ENCODE assay signal across 21 cellular contexts in the genomic region with DNA sequence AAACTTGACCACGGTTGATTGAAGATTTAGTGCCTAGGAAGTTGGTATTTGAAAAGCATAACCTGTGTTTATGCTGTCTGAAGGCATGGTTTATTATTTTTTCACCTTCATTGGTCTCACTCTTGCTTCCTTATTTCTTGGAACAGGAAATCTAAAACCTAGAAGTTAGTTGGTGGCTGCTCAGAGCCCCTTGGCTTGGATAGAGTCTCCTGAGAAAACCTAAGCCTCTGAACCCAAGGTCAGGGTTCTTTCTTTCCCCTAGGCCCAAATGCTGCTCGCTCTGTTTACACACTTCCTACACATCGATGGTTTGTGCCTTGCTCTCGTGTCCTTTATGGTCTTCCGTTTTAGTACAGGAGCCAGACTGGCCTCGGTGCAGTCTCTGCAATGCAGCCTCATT.
DNase-seq lines count a peak whose midpoint lies in the region; ATAC-seq and TF ChIP-seq lines count a peak whose summit lies in the region.
"Had no signal": no experiment of that assay in that cellular context is flagged by ENCODE, and none has a peak within 500 bp of the region (broad histone marks: within the 10 kb centered on the region; RNA-seq: fewer than 3 reads in every experiment).

No MANE protein-coding gene starts in this region.

- H3K9me3 Mint-ChIP-seq in endothelial cell (ENCODE audit: unreplicated experiment): no peaks in the 10 kb centered on the region

- peaks cover 10% of the 10 kb centered on the region for H3K36me3 Mint-ChIP-seq in endothelial cell (ENCODE audit: low read depth, unreplicated experiment)

- H3K9me2 ChIP-seq in DOHH2 (replicated peaks; ENCODE audit: control insufficient read depth, low read length): no peaks in the 10 kb centered on the region

- peak overlapping the region; percentile 65 to 95 (median 87) for H3K4me2 ChIP-seq in BLaER1 treated with 17β-estradiol and CSF1 and Interleukin-3, amounts not matched to agents 10 nM and 100 nM
- peak overlapping the region; percentile 75 for H3K4me2 ChIP-seq in DOHH2 (ENCODE audit: low read length)

- peaks cover 11 to 16% (median 12%) of the 10 kb centered on the region in 11 experiments; a peak in 21 of 22 replicates for H3K36me3 ChIP-seq in BLaER1 treated with 17β-estradiol and CSF1 and Interleukin-3, amounts not matched to agents 10 nM and 100 nM
- H3K36me3 ChIP-seq in DOHH2 (ENCODE audit: control insufficient read depth, low read length) (peaks cover 33% of the 10 kb centered on the region), upper lobe of right lung (peaks cover 4% of the 10 kb centered on the region)
- H3K36me3 ChIP-seq: MG63, prostate gland had no signal

- no peaks in the 10 kb centered on the region for H3K27me3 ChIP-seq in BLaER1 treated with 17β-estradiol and CSF1 and Interleukin-3, amounts not matched to agents 10 nM and 100 nM
- H3K27me3 ChIP-seq in DOHH2 (ENCODE audit: control insufficient read depth, low read length) (no peaks in the 10 kb centered on the region), upper lobe of right lung (no peaks in the 10 kb centered on the region)
- H3K27me3 ChIP-seq: heart right ventricle, MG63, testis had no signal

- H3K27ac ChIP-seq in BLaER1 treated with 17β-estradiol and CSF1 and Interleukin-3, amounts not matched to agents 10 nM and 100 nM: peak overlapping the region in 8 of 11 experiments; percentile 59 to 95 (median 82); a peak in 16 of 22 replicates
- H3K27ac ChIP-seq in DOHH2 (ENCODE audit: low read depth, low read length) (peak overlapping the region; percentile 95), upper lobe of right lung (no peak overlapping the region)
- H3K27ac ChIP-seq: prostate gland, RWPE1, skin epidermis, testis had no signal

- peaks cover 0 to 99% (median 10%) of the 10 kb centered on the region in 11 experiments; a peak in 11 of 22 replicates for H4K20me1 ChIP-seq in BLaER1 treated with 17β-estradiol and CSF1 and Interleukin-3, amounts not matched to agents 10 nM and 100 nM
- no peaks in the 10 kb centered on the region for H4K20me1 ChIP-seq in DOHH2 (ENCODE audit: control insufficient read depth, insufficient read depth, low read depth, low read length)

- peak overlapping the region; percentile 36 for H3K27ac Mint-ChIP-seq in endothelial cell (ENCODE audit: unreplicated experiment)

- peaks cover 80% of the 10 kb centered on the region for H3K79me2 ChIP-seq in DOHH2 (ENCODE audit: control insufficient read depth, low read length)

- H3K9me3 ChIP-seq in BLaER1 treated with 17β-estradiol and CSF1 and Interleukin-3, amounts not matched to agents 10 nM and 100 nM (replicated peaks in 1 of 11): no peaks in the 10 kb centered on the region
- no peaks in the 10 kb centered on the region for H3K9me3 ChIP-seq in DOHH2 (ENCODE audit: control insufficient read depth, insufficient read depth, low read length)
- H3K9me3 ChIP-seq in upper lobe of right lung: no peaks in the 10 kb centered on the region
- H3K9me3 ChIP-seq: heart right ventricle, MG63, prostate gland, testis had no signal

- ATAC-seq in HG02938 (IDR thresholded peaks at IDR 0.05; ENCODE audit: unreplicated experiment) (no peak), upper lobe of right lung (no peak)
- ATAC-seq: activated CD4-positive, CD25-positive, alpha-beta regulatory T cell treated with anti-CD3 and anti-CD28 coated beads, Interleukin-2, amount 50 U/mL, for 24 hours; heart right ventricle had no signal

- H3F3A ChIP-seq in DOHH2 (ENCODE audit: control insufficient read depth, insufficient read depth): peaks cover 46% of the 10 kb centered on the region

- peaks cover 10% of the 10 kb centered on the region for H3K4me1 Mint-ChIP-seq in endothelial cell (ENCODE audit: unreplicated experiment)

- H3K4me3 Mint-ChIP-seq in endothelial cell (ENCODE audit: unreplicated experiment): no peak overlapping the region

- H3K9ac ChIP-seq in BLaER1 treated with 17β-estradiol and CSF1 and Interleukin-3, amounts not matched to agents 10 nM and 100 nM: peak overlapping the region in 8 of 11 experiments; percentile 3 to 76 (median 51); a peak in 15 of 22 replicates

- intact Hi-C loops in upper lobe of right lung (cut with DNase I): no loop called here

- peaks cover 1% of the 10 kb centered on the region for H3K27me3 Mint-ChIP-seq in endothelial cell (ENCODE audit: unreplicated experiment)

- no peak overlapping the region; a peak in 1 of 20 replicates for H3K4me3 ChIP-seq in BLaER1 treated with 17β-estradiol and CSF1 and Interleukin-3, amounts not matched to agents 10 nM and 100 nM
- H3K4me3 ChIP-seq in DOHH2 (ENCODE audit: low read length) (peak overlapping the region; percentile 61), upper lobe of right lung (no peak overlapping the region)
- H3K4me3 ChIP-seq: heart right ventricle, MG63, prostate gland, skin epidermis, testis had no signal

- TF ChIP-seq CTCF in DOHH2 (IDR thresholded peaks at IDR 0.05; ENCODE audit: low read depth, low read length, poor library complexity, severe bottlenecking) (no peak), endothelial cell (IDR thresholded peaks at IDR 0.05; ENCODE audit: unreplicated experiment) (no peak), upper lobe of right lung (IDR thresholded peaks at IDR 0.05) (no peak)

- peaks cover 78 to 99% (median 96%) of the 10 kb centered on the region in 10 experiments for H3K4me1 ChIP-seq in BLaER1 treated with 17β-estradiol and CSF1 and Interleukin-3, amounts not matched to agents 10 nM and 100 nM
- H3K4me1 ChIP-seq in DOHH2 (ENCODE audit: control insufficient read depth, low read length) (peaks cover 99% of the 10 kb centered on the region), upper lobe of right lung (peaks cover 10% of the 10 kb centered on the region)
- H3K4me1 ChIP-seq: prostate gland had no signal

- DNase-seq in UCSD-AML1 (lab: John Stamatoyannopoulos, UW; ENCODE audit: unreplicated experiment) (peak; percentile 38), endothelial cell (ENCODE audit: low spot score) (no peak), upper lobe of right lung (no peak), hippocampal formation (lab: John Stamatoyannopoulos, UW) (no peak), pons (ENCODE audit: low spot score) (no peak)
- DNase-seq: activated naive CD4-positive, alpha-beta T cell treated with anti-CD3 and anti-CD28 coated beads, Interleukin-2, amount 50 U/mL, for 16 hours; Calu3; heart right ventricle; MG63; NCI-H187 treated with DMSO at 0.1 percent for 48 hours; NK-92 treated with Interleukin-12 subunit alpha and Interleukin-12 subunit beta, amount 100 ng/mL, for 24 hours; stimulated activated CD4-positive, alpha-beta T cell treated with anti-CD3 and anti-CD28 coated beads, Interleukin-4, amount 100 ng/mL, for 4 hours; SW 1271; testis had no signal
